17 cellular contexts compared by ENCODE assay signal in genomic region chr16:26985100-26986065, GRCh38.
"Had no signal": no experiment of that assay in that cellular context is flagged by ENCODE, and none has a peak within 500 bp of the region (broad histone marks: within the 10 kb centered on the region; RNA-seq: fewer than 3 reads in every experiment).

No MANE protein-coding gene starts in this region.

- H3K4me1 ChIP-seq: body of pancreas, upper lobe of right lung had no signal

- H3K36me3 ChIP-seq: upper lobe of right lung had no signal

- H3K9me3 Mint-ChIP-seq: activated naive CD4-positive, alpha-beta T cell treated with anti-CD3 and anti-CD28 coated beads, Interleukin-2, amount 50 U/mL, for 72 hours; activated T-cell treated with anti-CD3 and anti-CD28 coated beads, Interleukin-2, amount 50 U/mL, for 4 hours; dendritic cell treated with granulocyte-macrophage colony-stimulating factor and Interleukin-4, amounts not matched to agents 40 ng/mL and 50 ng/mL, for 4 days; effector memory CD8-positive, alpha-beta T cell; nephron; stimulated activated naive CD8-positive, alpha-beta T cell treated with anti-CD3 and anti-CD28 coated beads, Interleukin-15, Interleukin-2, amounts not matched to agents 100 ng/mL and 50 ng/mL, for 24 hours had no signal

- H3K27me3 Mint-ChIP-seq: dendritic cell treated with granulocyte-macrophage colony-stimulating factor and Interleukin-4, amounts not matched to agents 40 ng/mL and 50 ng/mL, for 4 days had no signal

- DNase-seq: activated CD4-positive, alpha-beta T cell treated with anti-CD3 and anti-CD28 coated beads, Interleukin-2, amount 50 U/mL, for 4 hours; activated CD4-positive, CD25-positive, alpha-beta regulatory T cell treated with anti-CD3 and anti-CD28 coated beads, Interleukin-2, amount 50 U/mL, for 72 hours; activated effector memory CD4-positive, alpha-beta T cell treated with anti-CD3 and anti-CD28 coated beads, Interleukin-2, amount 50 U/mL, for 16 hours; activated T-cell treated with anti-CD3 and anti-CD28 coated beads, Interleukin-2, amount 50 U/mL, for 4 hours; amniotic stem cell; body of pancreas; central memory CD4-positive, alpha-beta T cell; effector memory CD8-positive, alpha-beta T cell; hippocampal formation; stimulated activated CD4-positive, alpha-beta T cell treated with anti-CD3 and anti-CD28 coated beads, Interleukin-4, amount 100 ng/mL, for 1 hour; stimulated activated CD8-positive, alpha-beta memory T cell treated with anti-CD3 and anti-CD28 coated beads, Interleukin-4, amount 100 ng/mL, for 48 hours; upper lobe of right lung had no signal

- H3K36me3 Mint-ChIP-seq: activated naive CD4-positive, alpha-beta T cell treated with anti-CD3 and anti-CD28 coated beads, Interleukin-2, amount 50 U/mL, for 72 hours had no signal

- H3K27me3 ChIP-seq: body of pancreas, upper lobe of right lung had no signal

- H3K27ac ChIP-seq: body of pancreas, upper lobe of right lung had no signal

- H3K27ac Mint-ChIP-seq: activated naive CD4-positive, alpha-beta T cell treated with anti-CD3 and anti-CD28 coated beads, Interleukin-2, amount 50 U/mL, for 72 hours; dendritic cell treated with granulocyte-macrophage colony-stimulating factor and Interleukin-4, amounts not matched to agents 40 ng/mL and 50 ng/mL, for 4 days; effector memory CD8-positive, alpha-beta T cell; nephron; stimulated activated naive CD8-positive, alpha-beta T cell treated with anti-CD3 and anti-CD28 coated beads, Interleukin-15, Interleukin-2, amounts not matched to agents 100 ng/mL and 50 ng/mL, for 24 hours had no signal

- H3K9me3 ChIP-seq: body of pancreas, upper lobe of right lung had no signal

- ATAC-seq: activated naive CD4-positive, alpha-beta T cell treated with anti-CD3 and anti-CD28 coated beads, Interleukin-2, amount 50 U/mL, for 72 hours; activated T-cell treated with anti-CD3 and anti-CD28 coated beads, Interleukin-2, amount 50 U/mL, for 4 hours; body of pancreas; effector memory CD8-positive, alpha-beta T cell; left lobe of liver; upper lobe of right lung had no signal

- H3K4me1 Mint-ChIP-seq: nephron had no signal

- H3K4me3 ChIP-seq: body of pancreas, upper lobe of right lung had no signal

- H3K4me3 Mint-ChIP-seq: activated T-cell treated with anti-CD3 and anti-CD28 coated beads, Interleukin-2, amount 50 U/mL, for 4 hours; dendritic cell treated with granulocyte-macrophage colony-stimulating factor and Interleukin-4, amounts not matched to agents 40 ng/mL and 50 ng/mL, for 4 days; effector memory CD8-positive, alpha-beta T cell; nephron; stimulated activated naive CD8-positive, alpha-beta T cell treated with anti-CD3 and anti-CD28 coated beads, Interleukin-15, Interleukin-2, amounts not matched to agents 100 ng/mL and 50 ng/mL, for 24 hours had no signal
